In the genomic region with DNA sequence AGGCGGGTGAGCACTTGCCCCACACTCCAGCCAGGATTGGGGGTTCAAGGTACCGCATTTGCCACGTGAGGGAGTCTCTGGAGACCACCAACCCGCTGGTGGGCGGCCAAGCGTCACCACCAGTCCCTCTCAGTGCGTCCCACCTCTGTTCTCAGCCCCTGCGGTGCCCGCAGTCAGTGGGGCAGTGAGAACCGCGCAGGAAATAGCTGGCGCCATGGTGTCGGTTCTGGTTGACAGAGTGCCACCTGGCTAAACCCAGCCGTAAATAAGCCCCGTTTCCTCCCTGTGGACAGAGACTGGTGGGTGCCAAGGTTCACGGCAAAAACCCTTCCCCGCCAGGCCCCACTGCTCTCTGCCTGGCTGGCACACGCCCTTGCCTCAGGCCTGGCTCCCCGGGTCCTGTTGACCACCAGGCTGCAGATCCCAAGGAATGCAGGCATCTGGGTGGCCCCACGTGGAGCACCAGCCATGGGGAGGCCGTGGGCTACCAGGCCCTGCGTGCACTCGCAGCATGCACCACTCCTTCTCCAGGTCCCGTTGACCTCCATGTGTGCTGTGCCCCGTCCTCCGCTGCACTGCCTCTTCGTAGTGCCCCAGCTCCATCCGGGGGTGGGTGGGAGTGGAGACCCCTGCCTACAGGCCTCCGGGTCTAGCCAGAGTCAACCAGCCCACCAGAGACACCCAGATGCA, we compare ENCODE assay signal across 17 cellular contexts.
DNase-seq lines count a peak whose midpoint lies in the region; ATAC-seq and TF ChIP-seq lines count a peak whose summit lies in the region.
"Had no signal": no experiment of that assay in that cellular context is flagged by ENCODE, and none has a peak within 500 bp of the region (broad histone marks: within the 10 kb centered on the region; RNA-seq: fewer than 3 reads in every experiment).

No MANE protein-coding gene starts in this region.

- H4K8ac ChIP-seq in neuronal stem cell (ENCODE audit: low read depth, low read length), result no peak overlapping the region

- H3K27ac ChIP-seq in neuronal stem cell (replicated peaks; ENCODE audit: low read length), result no peak overlapping the region
- H3K27ac ChIP-seq: adrenal gland, esophagus muscularis mucosa, sigmoid colon had no signal

- H3K36me3 ChIP-seq in neuronal stem cell (replicated peaks in 1 of 2; ENCODE audit: control insufficient read depth in 2 of 2, insufficient read depth in 2 of 2, low read length in 2 of 2), result no peaks in the 10 kb centered on the region
- H3K36me3 ChIP-seq in MG63, result no peaks in the 10 kb centered on the region
- H3K36me3 ChIP-seq: adrenal gland, esophagus muscularis mucosa, sigmoid colon had no signal

- DNase-seq in neuronal stem cell (ENCODE audit: low spot score) (no peak), DMS153 treated with DMSO at 0.1 percent for 48 hours (lab: John Stamatoyannopoulos, UW; ENCODE audit: unreplicated experiment) (no peak), MG63 (no peak), lower leg skin (ENCODE audit: low spot score in 2 of 2) (no peak), cerebellar cortex (ENCODE audit: low spot score) (no peak)
- DNase-seq: activated CD4-positive, alpha-beta T cell treated with anti-CD3 and anti-CD28 coated beads, Interleukin-2, amount 10 ng/mL, durations not matched to agents 24 days and 14 days; activated T-cell treated with anti-CD3 and anti-CD28 coated beads, Interleukin-2, amount 50 U/mL, for 4 hours; GF-D8; GOT3; PC-3; sigmoid colon had no signal

- TF ChIP-seq CTCF in lower leg skin (IDR thresholded peaks at IDR 0.05), result no peak

- no peak overlapping the region for H2BK15ac ChIP-seq in neuronal stem cell (ENCODE audit: low read length)

- H3K4me3 ChIP-seq in neuronal stem cell (ENCODE audit: low read length in 2 of 2) (no peak overlapping the region), MG63 (no peak overlapping the region), lower leg skin (ENCODE audit: low read depth, poor library complexity, severe bottlenecking) (no peak overlapping the region)
- H3K4me3 ChIP-seq: adrenal gland, esophagus muscularis mucosa, sigmoid colon had no signal

- peak; percentile 57 for ATAC-seq in GM18868 (IDR thresholded peaks at IDR 0.05; ENCODE audit: unreplicated experiment)
- ATAC-seq in HG02588 (IDR thresholded peaks at IDR 0.05; ENCODE audit: unreplicated experiment), result peak; percentile 52
- ATAC-seq: activated T-cell treated with anti-CD3 and anti-CD28 coated beads, Interleukin-2, amount 50 U/mL, for 4 hours; left lobe of liver; PC-3 had no signal

- H2BK5ac ChIP-seq in neuronal stem cell (ENCODE audit: low read length), result no peak overlapping the region

- no peak overlapping the region for H3K23ac ChIP-seq in neuronal stem cell (ENCODE audit: low read depth, low read length, poor library complexity)

- no CpG with 5 or more reads among the region's 29 CpGs for WGBS in neuronal stem cell (ENCODE audit: extremely low coverage in 2 of 2, insufficient read length in 2 of 2, insufficient replicate concordance in 1 of 2), 2 donors
- 88 to 97% methylated on average over 25 to 27 of the region's 29 CpGs for WGBS in lower leg skin, 2 donors

- H3K9me3 ChIP-seq in neuronal stem cell (replicated peaks in 1 of 2; ENCODE audit: control insufficient read depth in 2 of 2, insufficient read depth in 1 of 2, low read depth in 1 of 2, low read length in 2 of 2), result no peaks in the 10 kb centered on the region
- H3K9me3 ChIP-seq in MG63, result no peaks in the 10 kb centered on the region
- H3K9me3 ChIP-seq: adrenal gland, esophagus muscularis mucosa, sigmoid colon had no signal

- H2BK12ac ChIP-seq in neuronal stem cell (ENCODE audit: low read length), result no peak overlapping the region

- no peak overlapping the region for H2BK120ac ChIP-seq in neuronal stem cell (ENCODE audit: low read depth, low read length)

- no peak overlapping the region for H2AFZ ChIP-seq in neuronal stem cell (ENCODE audit: low read length)

- H3K79me1 ChIP-seq in neuronal stem cell (ENCODE audit: low read depth, low read length), result peaks cover 7% of the 10 kb centered on the region

- H3K4me1 ChIP-seq in neuronal stem cell (ENCODE audit: control insufficient read depth in 2 of 2, insufficient read depth in 1 of 2, low read depth in 1 of 2, low read length in 2 of 2), result peaks cover 9 to 11% of the 10 kb centered on the region in 2 donors
- H3K4me1 ChIP-seq: sigmoid colon had no signal

- no peaks in the 10 kb centered on the region for H3K27me3 ChIP-seq in neuronal stem cell (ENCODE audit: control insufficient read depth in 3 of 3, insufficient read depth in 3 of 3, low read depth in 1 of 3, low read length in 3 of 3)
- H3K27me3 ChIP-seq in MG63, result no peaks in the 10 kb centered on the region
- H3K27me3 ChIP-seq: adrenal gland, esophagus muscularis mucosa, sigmoid colon had no signal

- TF ChIP-seq POLR2A in Raji (IDR thresholded peaks at IDR 0.05; ENCODE audit: insufficient read depth, low read depth, low read length), result peak; percentile 26; the same call in 1 of the 2 replicates
- no peak for TF ChIP-seq POLR2A in lower leg skin (IDR thresholded peaks at IDR 0.05)

- intact Hi-C loops in lower leg skin (cut with DNase I; ENCODE audit: low total_unique reads), result no loop called here

- no peak overlapping the region for H3K14ac ChIP-seq in neuronal stem cell (ENCODE audit: low read length)

- H4K91ac ChIP-seq in neuronal stem cell (ENCODE audit: low read depth, low read length, poor library complexity), result no peak overlapping the region

- no peak overlapping the region for H3K4ac ChIP-seq in neuronal stem cell (ENCODE audit: low read length)

- H3K9ac ChIP-seq in neuronal stem cell (ENCODE audit: low read depth, low read length, poor library complexity), result peak overlapping the region; percentile 70

- no peak overlapping the region for H3K4me2 ChIP-seq in neuronal stem cell (ENCODE audit: insufficient read depth, low read length, poor library complexity, severe bottlenecking)

- peak overlapping the region; percentile 32 for H2AK5ac ChIP-seq in neuronal stem cell (ENCODE audit: low read depth, low read length)

- H3K18ac ChIP-seq in neuronal stem cell (ENCODE audit: low read length), result peak overlapping the region; percentile 59
